ENCODE assay signal across 21 cellular contexts in the genomic region with DNA sequence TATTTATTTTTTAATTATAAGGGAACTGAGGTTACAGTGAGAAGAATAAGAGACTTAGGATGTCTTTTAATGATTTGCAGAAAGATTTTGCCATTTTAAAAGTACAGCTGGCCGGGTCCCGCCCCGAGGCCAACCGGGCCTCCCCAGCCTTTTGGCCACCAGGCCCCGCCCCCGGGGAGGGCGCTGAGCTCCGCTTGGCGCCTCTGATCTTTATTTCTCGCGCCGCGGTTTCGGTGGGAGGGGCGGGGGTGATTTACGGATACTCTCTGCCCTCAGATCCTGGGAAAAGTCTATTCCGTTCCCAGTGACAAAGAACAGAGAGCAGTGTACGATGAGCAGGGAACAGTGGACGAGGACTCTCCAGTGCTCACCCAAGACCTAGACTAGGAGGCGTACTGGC. TPM values are rescaled to one million over a fixed set of nuclear protein-coding genes. Genes with fewer than 3 reads are reported as not detected.
A peak's percentile ranks its signal among the peaks of the same experiment; 100 is the strongest.
DNase-seq lines count a peak whose midpoint lies in the region; ATAC-seq, FAIRE-seq and TF ChIP-seq lines count a peak whose summit lies in the region.
"Had no signal": no experiment of that assay in that cellular context is flagged by ENCODE, and none has a peak within 500 bp of the region (broad histone marks: within the 10 kb centered on the region; RNA-seq: fewer than 3 reads in every experiment).

No MANE protein-coding gene starts in this region.

- DNase-seq in HTR-8/SVneo (ENCODE audit: insufficient read length, low spot score) (no peak), fibroblast of villous mesenchyme (ENCODE audit: low read depth) (peak; percentile 11), neural crest cell (ENCODE audit: low read depth, low spot score) (no peak), psoas muscle (no peak), upper lobe of right lung (no peak), hepatocyte (ENCODE audit: low spot score) (no peak)
- DNase-seq: Caco-2; CD4-positive, CD25-positive, alpha-beta regulatory T cell; CD8-positive, alpha-beta T cell; DMS153; DND-41; GF-D8; GOT3 had no signal

- H3K9me2 ChIP-seq in hepatocyte (replicated peaks; ENCODE audit: insufficient read depth), result no peaks in the 10 kb centered on the region

- no peaks in the 10 kb centered on the region for H3K9me3 Mint-ChIP-seq in neural crest cell
- H3K9me3 Mint-ChIP-seq: CD4-positive, CD25-positive, alpha-beta regulatory T cell; CD8-positive, alpha-beta T cell had no signal

- TF ChIP-seq CTCF in fibroblast of villous mesenchyme (IDR thresholded peaks at IDR 0.05; ENCODE audit: insufficient read depth, low read depth, low read length) (no peak), neural crest cell (conservative IDR thresholded peaks at IDR 0.05) (no peak), psoas muscle (IDR thresholded peaks at IDR 0.05) (no peak), upper lobe of right lung (IDR thresholded peaks at IDR 0.05) (no peak), hepatocyte (IDR thresholded peaks at IDR 0.05; ENCODE audit: poor library complexity) (no peak)

- H3K36me3 ChIP-seq in psoas muscle (ENCODE audit: insufficient read depth in 1 of 2, low read depth in 1 of 2) (peaks cover 4 to 100% of the 10 kb centered on the region in 2 donors), upper lobe of right lung (peaks cover 100% of the 10 kb centered on the region), hepatocyte (replicated peaks; ENCODE audit: insufficient read depth, low read depth) (no peaks in the 10 kb centered on the region)

- H3K4me3 ChIP-seq in fibroblast of villous mesenchyme (ENCODE audit: low read depth, low read length) (no peak overlapping the region), psoas muscle (no peak overlapping the region), upper lobe of right lung (no peak overlapping the region), hepatocyte (no peak overlapping the region)
- H3K4me3 ChIP-seq: BLaER1, HAP-1 had no signal

- intact Hi-C loops in psoas muscle (cut with DNase I), result no loop called here
- intact Hi-C loops in upper lobe of right lung (cut with DNase I), result no loop called here

- H3K27me3 ChIP-seq in psoas muscle (ENCODE audit: insufficient read depth in 3 of 3, low read length in 2 of 3) (no peaks in the 10 kb centered on the region), upper lobe of right lung (no peaks in the 10 kb centered on the region), hepatocyte (no peaks in the 10 kb centered on the region)
- H3K27me3 ChIP-seq: BLaER1 had no signal

- ATAC-seq in psoas muscle (no peak), upper lobe of right lung (no peak), GM19035 (IDR thresholded peaks at IDR 0.05; ENCODE audit: unreplicated experiment) (no peak)
- ATAC-seq: CD8-positive, alpha-beta T cell had no signal

- no peaks in the 10 kb centered on the region for H4K20me1 ChIP-seq in hepatocyte (ENCODE audit: insufficient read depth, poor library complexity, severe bottlenecking)
- H4K20me1 ChIP-seq: BLaER1 had no signal

- H3K27ac Mint-ChIP-seq in neural crest cell (ENCODE audit: unreplicated experiment), result peak overlapping the region; percentile 59
- H3K27ac Mint-ChIP-seq: CD4-positive, CD25-positive, alpha-beta regulatory T cell; CD8-positive, alpha-beta T cell had no signal

- H3K4me2 ChIP-seq in hepatocyte, result no peak overlapping the region
- H3K4me2 ChIP-seq: BLaER1 had no signal

- H3K9me3 ChIP-seq in psoas muscle, result no peaks in the 10 kb centered on the region
- no peaks in the 10 kb centered on the region for H3K9me3 ChIP-seq in upper lobe of right lung
- H3K9me3 ChIP-seq in hepatocyte (ENCODE audit: low read depth), result no peaks in the 10 kb centered on the region
- H3K9me3 ChIP-seq: BLaER1, Caco-2, HAP-1 had no signal

- H3K4me3 Mint-ChIP-seq in neural crest cell, result peak overlapping the region; percentile 11
- H3K4me3 Mint-ChIP-seq: B cell; CD4-positive, CD25-positive, alpha-beta regulatory T cell; CD8-positive, alpha-beta T cell had no signal

- WGBS in psoas muscle, 3 donors, result 87 to 92% (median 88%) methylated on average over 20 of the region's 20 CpGs
- WGBS in hepatocyte (ENCODE audit: low lambda C conversion rate, missing lambda C conversion rate), result 83% methylated on average over 20 of the region's 20 CpGs

- no peak overlapping the region for H2AFZ ChIP-seq in hepatocyte

- H3K27ac ChIP-seq in psoas muscle (no peak overlapping the region), upper lobe of right lung (no peak overlapping the region), hepatocyte (no peak overlapping the region)
- H3K27ac ChIP-seq: BLaER1, C4-2B had no signal

- peaks cover 14% of the 10 kb centered on the region for H3K36me3 Mint-ChIP-seq in neural crest cell (ENCODE audit: low read depth)

- H3K4me1 Mint-ChIP-seq in neural crest cell, result peaks cover 19% of the 10 kb centered on the region
- H3K4me1 Mint-ChIP-seq: B cell had no signal

- no peaks in the 10 kb centered on the region for H3K79me2 ChIP-seq in hepatocyte

- peak; percentile 94 for FAIRE-seq in HTR-8/SVneo (lab: Jason Lieb, UNC)
- FAIRE-seq: GM12891, GM18507, H54 had no signal

- H3K27me3 Mint-ChIP-seq in neural crest cell (ENCODE audit: low read depth), result no peaks in the 10 kb centered on the region
- H3K27me3 Mint-ChIP-seq: B cell; CD4-positive, CD25-positive, alpha-beta regulatory T cell had no signal

- H3K4me1 ChIP-seq in psoas muscle, result no peaks in the 10 kb centered on the region
- no peaks in the 10 kb centered on the region for H3K4me1 ChIP-seq in upper lobe of right lung
- H3K4me1 ChIP-seq in hepatocyte (ENCODE audit: insufficient read depth), result no peaks in the 10 kb centered on the region
- H3K4me1 ChIP-seq: BLaER1, Caco-2 had no signal

RNA-seq across cellular contexts. Expression of gene ZFYVE26, which starts 17.7 kb away (rescaled TPM):
- total RNA-seq in fibroblast of villous mesenchyme (26.4 and 27.6 TPM in 2 replicates), neural crest cell (24.3 TPM in 2 replicates), psoas muscle (10 to 100 TPM; 14.9 to 18.7 (median 16.4) TPM), upper lobe of right lung (42.9 TPM), hepatocyte (23.9 and 32.3 TPM in 2 replicates)
- polyA plus RNA-seq in psoas muscle (10 to 100 TPM in 1 of 3 donors, 1 to 10 TPM in 2; 3.9 to 11.3 (median 3.9) TPM), hepatocyte (5.5 and 6.4 TPM in 2 replicates)

RNA-seq across cellular contexts. Expression of gene RAD51B, which starts 20.8 kb away (rescaled TPM):
- total RNA-seq in fibroblast of villous mesenchyme (13.9 and 22.0 TPM in 2 replicates), neural crest cell (14.6 and 16.7 TPM in 2 replicates), psoas muscle (1 to 10 TPM; 2.2 to 7.2 (median 2.5) TPM), upper lobe of right lung (11.5 TPM), hepatocyte (18.0 and 27.3 TPM in 2 replicates)
- polyA plus RNA-seq in psoas muscle (1 to 10 TPM in 2 of 3 donors, under 1 TPM in 1; 0.60 to 1.4 (median 1.3) TPM), hepatocyte (10.1 and 17.2 TPM in 2 replicates)
